31 cellular contexts compared by ENCODE assay signal in genomic region chr11:87141322-87141721, GRCh38.
DNase-seq lines count a peak whose midpoint lies in the region; ATAC-seq, FAIRE-seq and TF ChIP-seq lines count a peak whose summit lies in the region.
"Had no signal": no experiment of that assay in that cellular context is flagged by ENCODE, and none has a peak within 500 bp of the region (broad histone marks: within the 10 kb centered on the region; RNA-seq: fewer than 3 reads in every experiment).

No MANE protein-coding gene starts in this region.

- no TSS peak for BruUV-seq in PC-3 (replicated peaks; lab: Mats Ljungman, UMichigan)

- H3K4me1 ChIP-seq in PC-3 (ENCODE audit: insufficient read depth, low read length) (peaks cover 11% of the 10 kb centered on the region), small intestine (ENCODE audit: control insufficient read depth in 2 of 2, insufficient read depth in 1 of 2, low read depth in 1 of 2, low read length in 1 of 2) (peaks cover 0 to 3% of the 10 kb centered on the region in 2 donors)
- H3K4me1 ChIP-seq: BE2C, Caco-2 had no signal

- CTCF ChIA-PET in PC-3 (lab: Charles Lee), result no interaction called here

- DNase-seq in PC-3 (peak; percentile 42), small intestine (no peak), nucleus accumbens (lab: John Stamatoyannopoulos, UW) (no peak)
- DNase-seq: 8988T; ACHN; AML-193; BE2C; C1 segment of cervical spinal cord; Caco-2; Calu3; CD4-positive, alpha-beta memory T cell; CD4-positive, alpha-beta T cell; CD4-positive, CD25-positive, alpha-beta regulatory T cell; CD8-positive, alpha-beta memory T cell; CD8-positive, alpha-beta T cell; COR-L47; DMS 273 treated with DMSO at 0.1 percent for 48 hours; DMS153; DMS53; DMS79; DMS79 treated with DMSO at 0.1 percent for 48 hours; DND-41; EL had no signal

- peak overlapping the region; percentile 60 for H3K27ac ChIP-seq in PC-3 (ENCODE audit: low read length)
- H3K27ac ChIP-seq in small intestine (ENCODE audit: low read depth in 1 of 2, low read length in 1 of 2), result no peak overlapping the region
- H3K27ac ChIP-seq: 22Rv1; A549; BLaER1; BLaER1 treated with 17β-estradiol and CSF1 and Interleukin-3, amounts not matched to agents 10 nM and 100 nM; C4-2B had no signal

- no peaks in the 10 kb centered on the region for H3K79me2 ChIP-seq in PC-3 (ENCODE audit: low read length)

- peak; percentile 36 for FAIRE-seq in small intestine (lab: Jason Lieb, UNC)
- FAIRE-seq: A204.1, A549, D721Med had no signal

- H3K4me3 ChIP-seq in PC-3 (ENCODE audit: low read length), result no peak overlapping the region
- no peak overlapping the region for H3K4me3 ChIP-seq in small intestine (ENCODE audit: low read depth in 1 of 2, low read length in 2 of 2)
- H3K4me3 ChIP-seq: A549; BLaER1; BLaER1 treated with 17β-estradiol and CSF1 and Interleukin-3, amounts not matched to agents 10 nM and 100 nM had no signal

- peak overlapping the region; percentile 35 for H3K9ac ChIP-seq in PC-3 (ENCODE audit: low read length)
- H3K9ac ChIP-seq: BLaER1; BLaER1 treated with 17β-estradiol and CSF1 and Interleukin-3, amounts not matched to agents 10 nM and 100 nM had no signal

- 72 to 95% (median 93%) methylated on average over 2 of the region's 2 CpGs for WGBS in small intestine, 3 donors

- POLR2A ChIA-PET in PC-3 (lab: Charles Lee; ENCODE audit: unreplicated experiment), result no interaction called here

- intact Hi-C loops in PC-3 (cut with micrococcal nuclease), result no loop called here

- H3K9me3 ChIP-seq in PC-3 (ENCODE audit: low read length) (no peaks in the 10 kb centered on the region), small intestine (ENCODE audit: control insufficient read depth, low read depth) (no peaks in the 10 kb centered on the region)
- H3K9me3 ChIP-seq: BE2C had no signal

- TF ChIP-seq CTCF in PC-3 (conservative IDR thresholded peaks at IDR 0.05; ENCODE audit: low read depth, low read length), result no peak

- H3F3A ChIP-seq in PC-3 (ENCODE audit: low read length, unreplicated experiment), result no peaks in the 10 kb centered on the region

- H3K4me2 ChIP-seq in PC-3 (ENCODE audit: low read length), result peak overlapping the region; percentile 13; the same call in 1 of the 2 replicates
- H3K4me2 ChIP-seq: A549; BLaER1; BLaER1 treated with 17β-estradiol and CSF1 and Interleukin-3, amounts not matched to agents 10 nM and 100 nM had no signal

- H4K20me1 ChIP-seq in PC-3 (ENCODE audit: low read length), result 0 out of 2 replicates have a peak, but pooled peaks cover 4% of the 10 kb centered on the region

- ATAC-seq in PC-3 (peak; percentile 90), GM19452 (IDR thresholded peaks at IDR 0.05; ENCODE audit: unreplicated experiment) (no peak)
- ATAC-seq: A549; CD8-positive, alpha-beta T cell had no signal

- no peak overlapping the region for H2AFZ ChIP-seq in PC-3 (ENCODE audit: low read length)

- H3K9me2 ChIP-seq in PC-3 (replicated peaks; ENCODE audit: low read length), result no peaks in the 10 kb centered on the region

- no peaks in the 10 kb centered on the region for H3K36me3 ChIP-seq in PC-3 (ENCODE audit: low read depth, low read length)
- H3K36me3 ChIP-seq in small intestine (ENCODE audit: control insufficient read depth in 2 of 2, insufficient read depth in 2 of 2, low read length in 2 of 2), result peaks cover 0 to 3% of the 10 kb centered on the region in 2 donors
- H3K36me3 ChIP-seq: BE2C had no signal

- H3K27me3 ChIP-seq in PC-3 (ENCODE audit: low read length) (no peaks in the 10 kb centered on the region), small intestine (ENCODE audit: control insufficient read depth in 2 of 2, insufficient read depth in 2 of 2, low read length in 2 of 2) (no peaks in the 10 kb centered on the region)
- H3K27me3 ChIP-seq: BE2C; BLaER1; BLaER1 treated with 17β-estradiol and CSF1 and Interleukin-3, amounts not matched to agents 10 nM and 100 nM had no signal
